7 cellular contexts compared by ENCODE assay signal in the genomic region with DNA sequence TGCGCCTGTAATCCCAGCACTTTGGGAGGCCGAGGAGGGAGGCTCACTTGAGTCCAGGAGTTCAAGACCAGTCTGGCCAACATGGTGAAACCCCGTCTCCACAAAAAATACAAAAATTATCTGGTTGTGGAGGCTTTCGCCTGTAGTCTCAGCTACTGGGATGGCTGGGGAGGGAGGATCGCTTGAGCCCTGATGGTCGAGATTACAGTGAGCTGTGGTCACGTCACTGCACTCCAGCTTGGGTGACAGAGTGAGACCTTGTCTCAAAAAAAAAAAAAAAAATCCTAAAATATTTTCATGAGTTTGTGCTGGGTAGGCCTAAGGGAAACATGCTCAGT. TPM values are rescaled to one million over a fixed set of nuclear protein-coding genes. Genes with fewer than 3 reads are reported as not detected.
DNase-seq lines count a peak whose midpoint lies in the region; ATAC-seq and TF ChIP-seq lines count a peak whose summit lies in the region.
"Not testable (repeated sequence)": the region's sequence is repeated elsewhere in the genome, so short reads cannot be mapped to it uniquely, and the experiment has no call there.

No MANE protein-coding gene starts in this region.

- not testable (repeated sequence) for H3K4me1 ChIP-seq in HUES6 (ENCODE audit: control insufficient read depth, insufficient read depth, low read length)
- peaks cover 21% of the 10 kb centered on the region for H3K4me1 ChIP-seq in skeletal muscle satellite cell (ENCODE audit: control insufficient read depth, insufficient read depth, low read length)

- H3K4me3 Mint-ChIP-seq in WTC11 (peak overlapping the region; percentile 60), brain (peak overlapping the region; percentile 91 to 98 (median 96)), mesothelial cell of epicardium (peak overlapping the region; percentile 85)

- not testable (repeated sequence) for H3K9me3 Mint-ChIP-seq in WTC11, brain, mesothelial cell of epicardium

- not testable (repeated sequence) for H3K27ac ChIP-seq in HUES6 (ENCODE audit: low read depth, low read length)

- ATAC-seq in GM18511 (IDR thresholded peaks at IDR 0.05; ENCODE audit: unreplicated experiment) = peak; percentile 24
- not testable (repeated sequence) for ATAC-seq in WTC11

- TF ChIP-seq CTCF in WTC11 (IDR thresholded peaks at IDR 0.05); brain (conservative IDR thresholded peaks at IDR 0.05); foreskin fibroblast (IDR thresholded peaks at IDR 0.05; ENCODE audit: low read depth, low read length); mesothelial cell of epicardium (IDR thresholded peaks at IDR 0.05; ENCODE audit: unreplicated experiment): not testable (repeated sequence)

- H3K27me3 ChIP-seq in HUES6 (ENCODE audit: control insufficient read depth, insufficient read depth, low read length); skeletal muscle satellite cell (ENCODE audit: control insufficient read depth, insufficient read depth, low read length): not testable (repeated sequence)

- H3K36me3 ChIP-seq in HUES6 (ENCODE audit: control insufficient read depth, insufficient read depth, low read length); skeletal muscle satellite cell (ENCODE audit: insufficient read depth, low read length): not testable (repeated sequence)

- H3K9me3 ChIP-seq in HUES6 (ENCODE audit: control insufficient read depth, insufficient read depth, low read depth, low read length); skeletal muscle satellite cell (replicated peaks; ENCODE audit: low read length): not testable (repeated sequence)

- H3K4me3 ChIP-seq in HUES6 (ENCODE audit: low read depth, low read length) (peak overlapping the region; percentile 76), foreskin fibroblast (ENCODE audit: low read depth in 1 of 2, low read length in 2 of 2) (peak overlapping the region; percentile 73 to 82), skeletal muscle satellite cell (ENCODE audit: low read length) (peak overlapping the region; percentile 98)

- not testable (repeated sequence) for H3K36me3 Mint-ChIP-seq in WTC11, mesothelial cell of epicardium
- peaks cover 23% of the 10 kb centered on the region for H3K36me3 Mint-ChIP-seq in brain

- not testable (repeated sequence) for H3K9ac ChIP-seq in HUES6 (ENCODE audit: low read length)
- H3K9ac ChIP-seq in skeletal muscle satellite cell (ENCODE audit: low read depth, low read length) = peak overlapping the region; percentile 91

- not testable (repeated sequence) for DNase-seq in WTC11 (ENCODE audit: low spot score); foreskin fibroblast; mesothelial cell of epicardium (ENCODE audit: low spot score in 2 of 2, unreplicated experiment in 2 of 2)

- H3K27ac Mint-ChIP-seq in WTC11 (0 out of 2 replicates have a peak overlapping the region, but pooled peaks have one; percentile 54), brain (peak overlapping the region in 2 of 5 experiments; percentile 57 to 69)
- H3K27ac Mint-ChIP-seq in mesothelial cell of epicardium = not testable (repeated sequence)

- H3K27me3 Mint-ChIP-seq in WTC11 (ENCODE audit: low read depth) = peaks cover 16% of the 10 kb centered on the region
- H3K27me3 Mint-ChIP-seq in brain; mesothelial cell of epicardium (ENCODE audit: low read depth): not testable (repeated sequence)

- CTCF ChIA-PET in WTC11 (lab: Charles Lee) = interaction anchor here (1.0 to 1.9 kb wide), 2 partner anchors 112 to 121 kb away, joined by 4 to 6 read pairs; a partner anchor contains a TSS

- H3K4me1 Mint-ChIP-seq in WTC11 = peaks cover 18% of the 10 kb centered on the region
- H3K4me1 Mint-ChIP-seq in brain = peaks cover 43% of the 10 kb centered on the region
- H3K4me1 Mint-ChIP-seq in mesothelial cell of epicardium = peaks cover 16% of the 10 kb centered on the region

- peak overlapping the region; percentile 91 for H3K4me2 ChIP-seq in skeletal muscle satellite cell (ENCODE audit: low read length)

- POLR2A ChIA-PET in WTC11 (lab: Charles Lee) = not testable (repeated sequence)

RNA-seq across cellular contexts. Expression of a gene that starts 0.5 kb away (rescaled TPM):
- total RNA-seq in WTC11 (2021) (31.4 to 39.1 TPM (median 37.1 TPM) in 3 replicates), mesothelial cell of epicardium (27.2 to 33.2 TPM (median 32.2 TPM) in 3 replicates)
- 50.2 TPM for polyA plus RNA-seq in brain (ENCODE audit: insufficient read depth, low read depth, low replicate concordance)
- total RNA-seq in skeletal muscle satellite cell (2012; rRNA removed) = 48.5 and 56.0 TPM in 2 replicates
